8 cellular contexts compared by ENCODE assay signal in genomic region chr19:12162882-12163806, GRCh38. TPM values are rescaled to one million over a fixed set of nuclear protein-coding genes. Genes with fewer than 3 reads are reported as not detected.
DNase-seq lines count a peak whose midpoint lies in the region; ATAC-seq and TF ChIP-seq lines count a peak whose summit lies in the region.

Gene ZNF136 (plus strand): TSS chr19:12163096. CDS start chr19:12163204, 108 bp downstream.

- H3K9me3 Mint-ChIP-seq in activated T-helper 2 cell treated with anti-CD3 and anti-CD28 coated beads, Interferon-gamma antibody, Interleukin-2, Interleukin-4, amounts not matched to agents 10 μg/mL and 5 μg/mL and 100 μg/mL, durations not matched to agents 14 hours and 24 hours and 36 hours: peaks cover 4% of the 10 kb centered on the region
- H3K9me3 Mint-ChIP-seq in natural killer cell treated with Interleukin-12 subunit alpha and Interleukin-12 subunit beta and Interleukin-15 and Interleukin-18, amount 100 ng/mL, for 72 hours: no peaks in the 10 kb centered on the region

- peak within 1 kb of the TSS; percentile 82 for H3K4me3 ChIP-seq in LNCaP clone FGC (ENCODE audit: low read depth, low read length)

- intact Hi-C loops in activated T-helper 2 cell treated with anti-CD3 and anti-CD28 coated beads, Interferon-gamma antibody, Interleukin-2, Interleukin-4, amounts not matched to agents 10 μg/mL and 5 μg/mL and 100 μg/mL, durations not matched to agents 14 hours and 24 hours and 36 hours (cut with micrococcal nuclease): loop anchor here (2.0 to 5.0 kb wide), 4 partner anchors 22 to 241 kb away; partner anchors contain the start of genes ZNF20 and ZNF44

- ATAC-seq in natural killer cell treated with Interleukin-12 subunit alpha and Interleukin-12 subunit beta and Interleukin-15 and Interleukin-18, amount 100 ng/mL, for 72 hours: peak; percentile 99

- DNase-seq in EH (ENCODE audit: low read depth): peak; percentile 96
- peak; percentile 91 for DNase-seq in H4 (ENCODE audit: low spot score)
- peak; percentile 83 for DNase-seq in LNCaP clone FGC (ENCODE audit: low read depth)
- DNase-seq in RPMI8226: peak; percentile 96
- peak; percentile 93 for DNase-seq in activated T-helper 2 cell treated with anti-CD3 and anti-CD28 coated beads, Interferon-gamma antibody, Interleukin-2, Interleukin-4, amounts not matched to agents 10 μg/mL and 5 μg/mL and 100 μg/mL, durations not matched to agents 14 hours and 24 hours and 36 hours (ENCODE audit: low spot score)
- peak; percentile 95 for DNase-seq in fibroblast of peridontal ligament (ENCODE audit: extremely low read depth)
- DNase-seq in natural killer cell treated with Interleukin-12 subunit alpha and Interleukin-12 subunit beta and Interleukin-15 and Interleukin-18, amount 100 ng/mL, for 72 hours (ENCODE audit: low spot score): peak; percentile 95
- peak; percentile 93 for DNase-seq in stimulated activated naive CD4-positive, alpha-beta T cell treated with Interleukin-2 at 50 U/mL for 16 hours (lab: John Stamatoyannopoulos, UW)

- H3K36me3 Mint-ChIP-seq in activated T-helper 2 cell treated with anti-CD3 and anti-CD28 coated beads, Interferon-gamma antibody, Interleukin-2, Interleukin-4, amounts not matched to agents 10 μg/mL and 5 μg/mL and 100 μg/mL, durations not matched to agents 14 hours and 24 hours and 36 hours (ENCODE audit: low read depth): peaks cover 34% of the 10 kb centered on the region
- H3K36me3 Mint-ChIP-seq in natural killer cell treated with Interleukin-12 subunit alpha and Interleukin-12 subunit beta and Interleukin-15 and Interleukin-18, amount 100 ng/mL, for 72 hours: peaks cover 23% of the 10 kb centered on the region

- peak within 1 kb of the TSS; percentile 94 for H3K27ac Mint-ChIP-seq in activated T-helper 2 cell treated with anti-CD3 and anti-CD28 coated beads, Interferon-gamma antibody, Interleukin-2, Interleukin-4, amounts not matched to agents 10 μg/mL and 5 μg/mL and 100 μg/mL, durations not matched to agents 14 hours and 24 hours and 36 hours
- peak within 1 kb of the TSS; percentile 91 to 93 for H3K27ac Mint-ChIP-seq in natural killer cell treated with Interleukin-12 subunit alpha and Interleukin-12 subunit beta and Interleukin-15 and Interleukin-18, amount 100 ng/mL, for 72 hours

- peaks cover 24% of the 10 kb centered on the region for H3K4me1 Mint-ChIP-seq in activated T-helper 2 cell treated with anti-CD3 and anti-CD28 coated beads, Interferon-gamma antibody, Interleukin-2, Interleukin-4, amounts not matched to agents 10 μg/mL and 5 μg/mL and 100 μg/mL, durations not matched to agents 14 hours and 24 hours and 36 hours (ENCODE audit: low read depth)
- peaks cover 33 to 36% of the 10 kb centered on the region in 2 donors for H3K4me1 Mint-ChIP-seq in natural killer cell treated with Interleukin-12 subunit alpha and Interleukin-12 subunit beta and Interleukin-15 and Interleukin-18, amount 100 ng/mL, for 72 hours (ENCODE audit: low read depth in 2 of 2)

- no peaks in the 10 kb centered on the region for H3K27me3 Mint-ChIP-seq in activated T-helper 2 cell treated with anti-CD3 and anti-CD28 coated beads, Interferon-gamma antibody, Interleukin-2, Interleukin-4, amounts not matched to agents 10 μg/mL and 5 μg/mL and 100 μg/mL, durations not matched to agents 14 hours and 24 hours and 36 hours (ENCODE audit: low read depth)
- H3K27me3 Mint-ChIP-seq in natural killer cell treated with Interleukin-12 subunit alpha and Interleukin-12 subunit beta and Interleukin-15 and Interleukin-18, amount 100 ng/mL, for 72 hours: no peaks in the 10 kb centered on the region

- peak within 1 kb of the TSS; percentile 100 for H3K4me3 Mint-ChIP-seq in activated T-helper 2 cell treated with anti-CD3 and anti-CD28 coated beads, Interferon-gamma antibody, Interleukin-2, Interleukin-4, amounts not matched to agents 10 μg/mL and 5 μg/mL and 100 μg/mL, durations not matched to agents 14 hours and 24 hours and 36 hours (ENCODE audit: low read depth)
- H3K4me3 Mint-ChIP-seq in natural killer cell treated with Interleukin-12 subunit alpha and Interleukin-12 subunit beta and Interleukin-15 and Interleukin-18, amount 100 ng/mL, for 72 hours: peak within 1 kb of the TSS; percentile 97

- TF ChIP-seq CTCF in LNCaP clone FGC (IDR thresholded peaks at IDR 0.05; ENCODE audit: control insufficient read depth, extremely low read depth, insufficient read depth): no peak

RNA-seq across cellular contexts. Expression of gene ZNF136, which starts in this region (rescaled TPM):
- total RNA-seq in H4 (2014; rRNA removed; shearing (Covaris generic)): 2.2 and 5.1 TPM in 2 replicates
- 7.7 and 9.7 TPM in 2 replicates for total RNA-seq in activated T-helper 2 cell treated with anti-CD3 and anti-CD28 coated beads, Interferon-gamma antibody, Interleukin-2, Interleukin-4, amounts not matched to agents 10 μg/mL and 5 μg/mL and 100 μg/mL, durations not matched to agents 14 hours and 24 hours and 36 hours
- 10 to 100 TPM; 12.1 to 20.9 TPM for total RNA-seq in natural killer cell treated with Interleukin-12 subunit alpha and Interleukin-12 subunit beta and Interleukin-15 and Interleukin-18, amount 100 ng/mL, for 72 hours

Comparison
In these comparisons a context has a peak if more than half of its experiments do, and no peak if none do; other contexts are left out.
1. Peak in every context shown above with its lines: DNase-seq, ATAC-seq and H3K4me3 ChIP-seq.